8 cellular contexts compared by ENCODE assay signal in the genomic region with DNA sequence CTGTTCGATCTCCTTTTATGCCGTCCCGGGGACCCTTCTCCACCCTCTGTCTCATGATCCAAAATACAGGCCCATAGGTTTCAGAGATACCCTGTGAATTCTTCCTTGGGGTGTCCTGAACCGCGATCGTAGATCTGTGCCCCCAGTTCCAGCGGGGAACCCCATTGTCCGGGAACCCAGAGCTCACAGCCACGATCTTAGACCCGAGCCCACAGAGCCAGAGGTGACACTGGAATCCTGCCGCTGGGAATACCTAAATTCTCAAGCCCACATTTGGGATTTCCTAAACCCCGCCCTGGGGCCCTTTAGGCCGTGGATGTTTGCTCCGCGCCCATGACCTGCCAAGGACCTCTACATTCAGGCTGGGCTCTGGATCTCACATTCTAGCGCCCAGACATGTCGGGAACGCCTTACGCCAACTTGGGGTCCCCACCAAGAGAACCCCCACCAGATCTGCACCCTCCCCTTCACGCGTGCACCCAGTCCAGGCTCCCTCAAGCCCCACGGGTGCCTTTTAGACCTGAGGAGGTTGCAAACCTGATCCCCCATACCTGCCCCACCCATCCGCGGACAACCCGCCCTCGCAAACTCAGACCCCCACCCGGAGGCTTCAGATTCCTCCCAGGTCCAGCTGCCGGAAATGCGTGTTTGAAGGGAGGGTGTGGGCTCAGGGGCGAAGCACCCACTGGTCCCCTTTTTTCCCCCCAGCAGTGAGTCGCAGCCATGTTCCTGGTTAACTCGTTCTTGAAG. TPM values are rescaled to one million over a fixed set of nuclear protein-coding genes. Genes with fewer than 3 reads are reported as not detected.
DNase-seq lines count a peak whose midpoint lies in the region; ATAC-seq and TF ChIP-seq lines count a peak whose summit lies in the region.

No MANE protein-coding gene starts in this region.

- peaks cover 21% of the 10 kb centered on the region for H3K36me3 ChIP-seq in CD4-positive, CD25-positive, alpha-beta regulatory T cell (ENCODE audit: control insufficient read depth, insufficient read depth, low read length)

- H3K4me3 Mint-ChIP-seq in CD4-positive, CD25-positive, alpha-beta regulatory T cell = peak overlapping the region; percentile 89 to 94 (median 92)
- H3K4me3 Mint-ChIP-seq in T-helper 17 cell = peak overlapping the region; percentile 95

- ATAC-seq in CD4-positive, CD25-positive, alpha-beta regulatory T cell (ENCODE audit: low read depth in 2 of 2) = peak; percentile 13 to 20
- peak; percentile 14 for ATAC-seq in GM19351 (IDR thresholded peaks at IDR 0.05; ENCODE audit: unreplicated experiment)
- peak; percentile 22 for ATAC-seq in T-helper 17 cell

- peak in 2 of 3 donors; percentile 52 to 74 for DNase-seq in CD4-positive, CD25-positive, alpha-beta regulatory T cell
- DNase-seq in NAMALWA (ENCODE audit: low spot score) (peak; percentile 86), T-helper 17 cell (no peak), cardiac fibroblast (ENCODE audit: low read depth in 2 of 2) (peak; percentile 60 to 64), islet precursor cell (peak; percentile 83), GDM1 (lab: John Stamatoyannopoulos, UW) (no peak)
- DNase-seq in stimulated activated CD4-positive, alpha-beta T cell treated with anti-CD3 and anti-CD28 coated beads, Interleukin-1b, Interleukin-23, amount 100 ng/mL, for 24 hours (ENCODE audit: low read depth in 4 of 4, low spot score in 1 of 4) = peak in 3 of 4 experiments; percentile 15 to 47 (median 31)

- H3K4me1 Mint-ChIP-seq in CD4-positive, CD25-positive, alpha-beta regulatory T cell = peaks cover 8 to 20% (median 14%) of the 10 kb centered on the region in 4 donors
- H3K4me1 Mint-ChIP-seq in T-helper 17 cell = peaks cover 22% of the 10 kb centered on the region

- peak overlapping the region; percentile 88 for H3K4me3 ChIP-seq in CD4-positive, CD25-positive, alpha-beta regulatory T cell (ENCODE audit: low read depth, low read length)
- H3K4me3 ChIP-seq in cardiac fibroblast (replicated peaks in 1 of 2; ENCODE audit: low read depth in 2 of 2, low read length in 2 of 2) = peak overlapping the region; percentile 90 to 94

- H3K9me3 ChIP-seq in CD4-positive, CD25-positive, alpha-beta regulatory T cell (ENCODE audit: control insufficient read depth in 2 of 2, low read length in 2 of 2) = no peaks in the 10 kb centered on the region
- no peaks in the 10 kb centered on the region for H3K9me3 ChIP-seq in T-helper 17 cell (ENCODE audit: control insufficient read depth, low read length, poor library complexity, severe bottlenecking)

- H3K9me3 Mint-ChIP-seq in CD4-positive, CD25-positive, alpha-beta regulatory T cell = peaks cover 0 to 4% (median 0%) of the 10 kb centered on the region in 7 donors

- H3K36me3 Mint-ChIP-seq in CD4-positive, CD25-positive, alpha-beta regulatory T cell = peaks cover 18% of the 10 kb centered on the region
- peaks cover 4% of the 10 kb centered on the region for H3K36me3 Mint-ChIP-seq in T-helper 17 cell (ENCODE audit: low read depth)

- no peaks in the 10 kb centered on the region for H3K27me3 Mint-ChIP-seq in CD4-positive, CD25-positive, alpha-beta regulatory T cell
- H3K27me3 Mint-ChIP-seq in T-helper 17 cell = no peaks in the 10 kb centered on the region

- TF ChIP-seq CTCF in cardiac fibroblast (IDR thresholded peaks at IDR 0.05; ENCODE audit: low read depth, low read length) = no peak

- H3K27ac Mint-ChIP-seq in CD4-positive, CD25-positive, alpha-beta regulatory T cell = peak overlapping the region; percentile 90 to 95 (median 91)
- peak overlapping the region; percentile 95 for H3K27ac Mint-ChIP-seq in T-helper 17 cell

- H3K27me3 ChIP-seq in CD4-positive, CD25-positive, alpha-beta regulatory T cell (ENCODE audit: control insufficient read depth, insufficient read depth, low read length) = no peaks in the 10 kb centered on the region

- peak overlapping the region; percentile 81 for H3K27ac ChIP-seq in CD4-positive, CD25-positive, alpha-beta regulatory T cell (ENCODE audit: insufficient read depth, low read length, poor library complexity, severe bottlenecking)

- H3K4me1 ChIP-seq in CD4-positive, CD25-positive, alpha-beta regulatory T cell (ENCODE audit: control insufficient read depth, insufficient read depth, low read length, poor library complexity, severe bottlenecking) = peaks cover 18% of the 10 kb centered on the region

RNA-seq across cellular contexts. Expression of gene CAPNS1, which starts 0.6 kb away (rescaled TPM):
- 262 TPM for total RNA-seq in CD4-positive, CD25-positive, alpha-beta regulatory T cell
- polyA plus RNA-seq in CD4-positive, CD25-positive, alpha-beta regulatory T cell = 100 to 1,000 TPM; 105 to 185 (median 140) TPM
- 100 to 1,000 TPM; 323 to 327 TPM for total RNA-seq in T-helper 17 cell

RNA-seq across cellular contexts. Expression of gene COX7A1, which starts 11.8 kb away (rescaled TPM):
- not detected for total RNA-seq in CD4-positive, CD25-positive, alpha-beta regulatory T cell
- polyA plus RNA-seq in CD4-positive, CD25-positive, alpha-beta regulatory T cell = not detected
- total RNA-seq in T-helper 17 cell = not detected

RNA-seq across cellular contexts. Expression of gene TBCB, which starts 25.2 kb away (rescaled TPM):
- 129 TPM for total RNA-seq in CD4-positive, CD25-positive, alpha-beta regulatory T cell
- polyA plus RNA-seq in CD4-positive, CD25-positive, alpha-beta regulatory T cell = 100 to 1,000 TPM; 235 to 346 (median 289) TPM
- 100 to 1,000 TPM; 127 to 131 TPM for total RNA-seq in T-helper 17 cell

RNA-seq across cellular contexts. Expression of gene POLR2I, which starts 25.8 kb away (rescaled TPM):
- 29.4 TPM for total RNA-seq in CD4-positive, CD25-positive, alpha-beta regulatory T cell
- 100 to 1,000 TPM; 128 to 185 (median 160) TPM for polyA plus RNA-seq in CD4-positive, CD25-positive, alpha-beta regulatory T cell
- 10 to 100 TPM; 26.4 to 28.2 TPM for total RNA-seq in T-helper 17 cell

RNA-seq across cellular contexts. Expression of gene OVOL3, which starts 29.5 kb away (rescaled TPM):
- total RNA-seq in CD4-positive, CD25-positive, alpha-beta regulatory T cell = not detected
- not detected for polyA plus RNA-seq in CD4-positive, CD25-positive, alpha-beta regulatory T cell
- not detected for total RNA-seq in T-helper 17 cell

Comparison
In these comparisons a context has a peak if more than half of its experiments do, and no peak if none do; other contexts are left out.
1. DNase-seq: peak in CD4-positive, CD25-positive, alpha-beta regulatory T cell (2 of 3), NAMALWA (single experiment), cardiac fibroblast (2 of 2), islet precursor cell (single experiment) and stimulated activated CD4-positive, alpha-beta T cell treated with anti-CD3 and anti-CD28 coated beads, Interleukin-1b, Interleukin-23, amount 100 ng/mL, for 24 hours (3 of 4); none in T-helper 17 cell (0 of 3) and GDM1 (single experiment).
2. Peak in every context shown above with its lines, with median percentiles within 50 percentile points of each other: ATAC-seq.